36 cellular contexts compared by ENCODE assay signal in the genomic region with DNA sequence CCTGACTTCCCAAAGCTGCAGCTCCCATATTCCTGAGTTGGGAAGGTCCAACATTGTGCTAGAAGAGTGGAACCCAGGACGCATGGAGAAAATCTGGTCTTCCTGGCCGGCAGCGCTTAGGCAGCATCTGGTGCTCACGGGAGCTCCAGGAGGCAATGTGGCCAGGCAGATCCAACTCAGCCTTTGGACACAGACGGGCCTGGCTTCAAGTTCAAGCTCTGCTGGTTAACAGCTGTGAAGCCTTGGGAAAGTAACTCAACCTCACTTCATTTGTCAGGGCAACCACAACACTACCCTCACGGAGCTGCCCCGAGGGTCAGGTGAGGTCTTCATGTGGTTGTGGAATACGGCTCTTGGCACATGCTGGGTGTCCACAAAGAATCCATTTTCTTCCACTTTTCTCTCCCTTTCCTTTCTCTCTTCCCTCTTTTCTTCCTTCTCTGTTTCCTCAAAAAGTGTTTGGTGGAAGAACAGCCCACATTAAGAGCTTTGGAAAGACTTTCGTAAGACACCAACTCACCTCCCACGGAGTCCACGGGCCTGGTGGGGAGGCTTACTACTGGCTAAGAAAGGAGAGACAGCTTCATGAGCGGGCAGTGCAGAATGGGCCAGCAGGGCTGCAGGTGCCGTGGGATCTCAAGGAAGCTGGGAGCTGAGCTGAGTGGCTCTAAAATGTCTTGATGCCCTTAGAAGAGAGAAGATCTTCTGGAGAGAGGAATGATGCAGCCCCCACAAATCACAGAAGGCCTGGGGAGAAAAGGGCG. TPM values are rescaled to one million over a fixed set of nuclear protein-coding genes. Genes with fewer than 3 reads are reported as not detected.
"Had no signal": no experiment of that assay in that cellular context is flagged by ENCODE, and none has a peak within 500 bp of the region (broad histone marks: within the 10 kb centered on the region; RNA-seq: fewer than 3 reads in every experiment).

No MANE protein-coding gene starts in this region.

- H3K36me3 Mint-ChIP-seq: activated CD4-positive, alpha-beta memory T cell treated with anti-CD3 and anti-CD28 coated beads for 36 hours; activated CD8-positive, alpha-beta memory T cell treated with anti-CD3 and anti-CD28 coated beads, Interleukin-2, amount 10 ng/mL, durations not matched to agents 7 days and 5 days; activated naive CD4-positive, alpha-beta T cell treated with anti-CD3 and anti-CD28 coated beads, Interleukin-2, amount 50 U/mL, for 24 hours; activated naive CD8-positive, alpha-beta T cell treated with anti-CD3 and anti-CD28 coated beads, Interleukin-2, amount 10 ng/mL, durations not matched to agents 7 days and 5 days; T-cell had no signal

- H3K4me1 ChIP-seq: ascending aorta, heart right ventricle had no signal

- H3K9me3 ChIP-seq: ascending aorta, esophagus muscularis mucosa had no signal

- ATAC-seq: activated CD4-positive, alpha-beta T cell treated with anti-CD3 and anti-CD28 coated beads for 36 hours; activated CD8-positive, alpha-beta memory T cell treated with anti-CD3 and anti-CD28 coated beads, Interleukin-2, amount 10 ng/mL, durations not matched to agents 7 days and 5 days; activated CD8-positive, alpha-beta T cell treated with anti-CD3 and anti-CD28 coated beads, Interleukin-2, amount 10 ng/mL, durations not matched to agents 7 days and 5 days; effector memory CD8-positive, alpha-beta T cell; gastroesophageal sphincter; heart right ventricle; T-cell had no signal

- H3K27ac ChIP-seq: ascending aorta, brain microvascular endothelial cell, esophagus muscularis mucosa, gastroesophageal sphincter, heart right ventricle had no signal

- H3K4me1 Mint-ChIP-seq: activated CD4-positive, alpha-beta T cell treated with anti-CD3 and anti-CD28 coated beads for 36 hours; activated CD4-positive, alpha-beta T cell treated with anti-CD3 and anti-CD28 coated beads, Interleukin-2, amount 10 ng/mL, durations not matched to agents 24 days and 14 days; activated CD8-positive, alpha-beta memory T cell treated with anti-CD3 and anti-CD28 coated beads, Interleukin-2, amount 10 ng/mL, durations not matched to agents 7 days and 5 days; activated naive CD4-positive, alpha-beta T cell treated with anti-CD3 and anti-CD28 coated beads, Interleukin-2, amount 50 U/mL, for 24 hours; activated naive CD8-positive, alpha-beta T cell treated with anti-CD3 and anti-CD28 coated beads, Interleukin-2, amount 10 ng/mL, durations not matched to agents 7 days and 5 days; central memory CD8-positive, alpha-beta T cell; T-cell had no signal

- H3K27ac Mint-ChIP-seq: activated CD4-positive, alpha-beta memory T cell treated with anti-CD3 and anti-CD28 coated beads for 36 hours; activated CD4-positive, alpha-beta T cell treated with anti-CD3 and anti-CD28 coated beads for 36 hours; activated CD4-positive, alpha-beta T cell treated with anti-CD3 and anti-CD28 coated beads, Interleukin-2, amount 10 ng/mL, durations not matched to agents 24 days and 14 days; activated CD8-positive, alpha-beta memory T cell treated with anti-CD3 and anti-CD28 coated beads, Interleukin-2, amount 10 ng/mL, durations not matched to agents 7 days and 5 days; activated CD8-positive, alpha-beta T cell treated with anti-CD3 and anti-CD28 coated beads, Interleukin-2, amount 10 ng/mL, durations not matched to agents 7 days and 5 days; activated naive CD4-positive, alpha-beta T cell treated with anti-CD3 and anti-CD28 coated beads for 36 hours; activated naive CD4-positive, alpha-beta T cell treated with anti-CD3 and anti-CD28 coated beads, Interleukin-2, amount 50 U/mL, for 24 hours; activated naive CD8-positive, alpha-beta T cell treated with anti-CD3 and anti-CD28 coated beads, Interleukin-2, amount 10 ng/mL, durations not matched to agents 7 days and 5 days; activated T-helper 1 cell treated with anti-CD3 and anti-CD28 coated beads, Interleukin-12 subunit alpha, Interleukin-12 subunit beta, Interleukin-2, Interleukin-4 antibody, amounts not matched to agents 30 ng/mL and 10 ng/mL and 1 ng/mL, durations not matched to agents 14 hours and 24 hours and 36 hours; activated T-helper 2 cell treated with anti-CD3 and anti-CD28 coated beads, Interferon-gamma antibody, Interleukin-2, Interleukin-4, amounts not matched to agents 10 μg/mL and 5 μg/mL and 100 μg/mL, durations not matched to agents 14 hours and 24 hours and 36 hours; effector memory CD8-positive, alpha-beta T cell; T-cell; T-helper 1 cell treated with Interleukin-12 subunit alpha and Interleukin-12 subunit beta and Interleukin-4 antibody, amounts not matched to agents 30 μg/mL and 1 μg/mL, for 36 hours had no signal

- H3K9me3 Mint-ChIP-seq: activated naive CD4-positive, alpha-beta T cell treated with anti-CD3 and anti-CD28 coated beads, Interleukin-2, amount 50 U/mL, for 24 hours; activated naive CD8-positive, alpha-beta T cell treated with anti-CD3 and anti-CD28 coated beads, Interleukin-2, amount 10 ng/mL, durations not matched to agents 7 days and 5 days; activated T-helper 2 cell treated with anti-CD3 and anti-CD28 coated beads, Interferon-gamma antibody, Interleukin-2, Interleukin-4, amounts not matched to agents 10 μg/mL and 5 μg/mL and 100 μg/mL, durations not matched to agents 14 hours and 24 hours and 36 hours; central memory CD8-positive, alpha-beta T cell had no signal

- H3K4me3 Mint-ChIP-seq: activated CD4-positive, alpha-beta memory T cell treated with anti-CD3 and anti-CD28 coated beads for 36 hours; activated CD4-positive, alpha-beta T cell treated with anti-CD3 and anti-CD28 coated beads for 36 hours; activated CD4-positive, alpha-beta T cell treated with anti-CD3 and anti-CD28 coated beads, Interleukin-2, amount 10 ng/mL, durations not matched to agents 24 days and 14 days; activated CD8-positive, alpha-beta memory T cell treated with anti-CD3 and anti-CD28 coated beads, Interleukin-2, amount 10 ng/mL, durations not matched to agents 7 days and 5 days; activated CD8-positive, alpha-beta T cell treated with anti-CD3 and anti-CD28 coated beads, Interleukin-2, amount 10 ng/mL, durations not matched to agents 7 days and 5 days; activated naive CD4-positive, alpha-beta T cell treated with anti-CD3 and anti-CD28 coated beads for 36 hours; activated naive CD4-positive, alpha-beta T cell treated with anti-CD3 and anti-CD28 coated beads, Interleukin-2, amount 50 U/mL, for 24 hours; activated naive CD8-positive, alpha-beta T cell treated with anti-CD3 and anti-CD28 coated beads, Interleukin-2, amount 10 ng/mL, durations not matched to agents 7 days and 5 days; activated T-helper 1 cell treated with anti-CD3 and anti-CD28 coated beads, Interleukin-12 subunit alpha, Interleukin-12 subunit beta, Interleukin-2, Interleukin-4 antibody, amounts not matched to agents 30 ng/mL and 10 ng/mL and 1 ng/mL, durations not matched to agents 14 hours and 24 hours and 36 hours; central memory CD8-positive, alpha-beta T cell; effector memory CD8-positive, alpha-beta T cell; T-cell; T-helper 1 cell treated with Interleukin-12 subunit alpha and Interleukin-12 subunit beta and Interleukin-4 antibody, amounts not matched to agents 30 μg/mL and 1 μg/mL, for 36 hours had no signal

- H3K4me3 ChIP-seq: ascending aorta, esophagus muscularis mucosa, gastroesophageal sphincter, heart right ventricle had no signal

- H3K36me3 ChIP-seq: ascending aorta, brain microvascular endothelial cell, esophagus muscularis mucosa, gastroesophageal sphincter, heart right ventricle had no signal

- DNase-seq: activated CD4-positive, alpha-beta memory T cell treated with anti-CD3 and anti-CD28 coated beads for 36 hours; activated CD4-positive, alpha-beta T cell treated with anti-CD3 and anti-CD28 coated beads for 36 hours; activated CD4-positive, alpha-beta T cell treated with anti-CD3 and anti-CD28 coated beads, Interleukin-2, amount 10 ng/mL, durations not matched to agents 24 days and 14 days; activated CD4-positive, CD25-positive, alpha-beta regulatory T cell; activated CD4-positive, CD25-positive, alpha-beta regulatory T cell treated with anti-CD3 and anti-CD28 coated beads, Interleukin-2, amount 50 U/mL, for 72 hours; activated CD8-positive, alpha-beta memory T cell treated with anti-CD3 and anti-CD28 coated beads, Interleukin-2, amount 10 ng/mL, durations not matched to agents 7 days and 5 days; activated CD8-positive, alpha-beta memory T cell treated with anti-CD3 and anti-CD28 coated beads, Interleukin-2, amount 50 U/mL, for 4 hours; activated CD8-positive, alpha-beta T cell treated with anti-CD3 and anti-CD28 coated beads, Interleukin-2, amount 10 ng/mL, durations not matched to agents 7 days and 5 days; activated effector memory CD4-positive, alpha-beta T cell treated with anti-CD3 and anti-CD28 coated beads, Interleukin-2, amount 50 U/mL, for 16 hours; activated naive CD4-positive, alpha-beta T cell treated with anti-CD3 and anti-CD28 coated beads for 36 hours; activated naive CD8-positive, alpha-beta T cell treated with anti-CD3 and anti-CD28 coated beads, Interleukin-2, amount 10 ng/mL, durations not matched to agents 7 days and 5 days; activated T-cell treated with anti-CD3 and anti-CD28 coated beads, Interleukin-2, amount 50 U/mL, for 1 hour; activated T-cell treated with anti-CD3 and anti-CD28 coated beads, Interleukin-2, amount 50 U/mL, for 48 hours; brain microvascular endothelial cell; cortex of kidney; dermis blood vessel endothelial cell; effector CD4-positive, alpha-beta T cell; effector memory CD8-positive, alpha-beta T cell; erythroblast; foreskin melanocyte; heart right ventricle; T-cell had no signal

- H3K27me3 Mint-ChIP-seq: activated CD4-positive, alpha-beta memory T cell treated with anti-CD3 and anti-CD28 coated beads for 36 hours; activated CD4-positive, alpha-beta T cell treated with anti-CD3 and anti-CD28 coated beads for 36 hours; activated naive CD4-positive, alpha-beta T cell treated with anti-CD3 and anti-CD28 coated beads, Interleukin-2, amount 50 U/mL, for 24 hours; central memory CD8-positive, alpha-beta T cell; effector memory CD8-positive, alpha-beta T cell; T-cell had no signal

- H3K27me3 ChIP-seq: ascending aorta, brain microvascular endothelial cell, esophagus muscularis mucosa, gastroesophageal sphincter, heart right ventricle had no signal

RNA-seq across cellular contexts. Expression of a gene that starts 2.4 kb away (rescaled TPM):
- total RNA-seq: activated CD4-positive, alpha-beta memory T cell treated with anti-CD3 and anti-CD28 coated beads for 36 hours; activated CD4-positive, alpha-beta T cell treated with anti-CD3 and anti-CD28 coated beads for 36 hours; activated CD4-positive, alpha-beta T cell treated with anti-CD3 and anti-CD28 coated beads, Interleukin-2, amount 10 ng/mL, durations not matched to agents 24 days and 14 days; activated CD8-positive, alpha-beta memory T cell treated with anti-CD3 and anti-CD28 coated beads for 36 hours; activated CD8-positive, alpha-beta memory T cell treated with anti-CD3 and anti-CD28 coated beads, Interleukin-2, amount 10 ng/mL, durations not matched to agents 7 days and 5 days; activated CD8-positive, alpha-beta T cell treated with anti-CD3 and anti-CD28 coated beads, Interleukin-2, amount 10 ng/mL, durations not matched to agents 7 days and 5 days; activated naive CD4-positive, alpha-beta T cell treated with anti-CD3 and anti-CD28 coated beads for 36 hours; activated naive CD8-positive, alpha-beta T cell treated with anti-CD3 and anti-CD28 coated beads, Interleukin-2, amount 10 ng/mL, durations not matched to agents 7 days and 5 days; activated T-helper 1 cell treated with anti-CD3 and anti-CD28 coated beads, Interleukin-12 subunit alpha, Interleukin-12 subunit beta, Interleukin-2, Interleukin-4 antibody, amounts not matched to agents 30 ng/mL and 10 ng/mL and 1 ng/mL, durations not matched to agents 14 hours and 24 hours and 36 hours; activated T-helper 2 cell treated with anti-CD3 and anti-CD28 coated beads, Interferon-gamma antibody, Interleukin-2, Interleukin-4, amounts not matched to agents 10 μg/mL and 5 μg/mL and 100 μg/mL, durations not matched to agents 14 hours and 24 hours and 36 hours; ascending aorta; bronchial epithelial cell; cardiac septum; dermis blood vessel endothelial cell; esophagus muscularis mucosa; fibroblast of lung; fibroblast of villous mesenchyme; gastroesophageal sphincter; glomerular endothelial cell; heart right ventricle; T-cell had no signal
- polyA plus RNA-seq: fibroblast of lung, heart right ventricle had no signal

RNA-seq across cellular contexts. Expression of a gene that starts 51.6 kb away (rescaled TPM):
- total RNA-seq: dermis blood vessel endothelial cell had no signal
